ENCODE assay signal across 1 cellular context in the genomic region with DNA sequence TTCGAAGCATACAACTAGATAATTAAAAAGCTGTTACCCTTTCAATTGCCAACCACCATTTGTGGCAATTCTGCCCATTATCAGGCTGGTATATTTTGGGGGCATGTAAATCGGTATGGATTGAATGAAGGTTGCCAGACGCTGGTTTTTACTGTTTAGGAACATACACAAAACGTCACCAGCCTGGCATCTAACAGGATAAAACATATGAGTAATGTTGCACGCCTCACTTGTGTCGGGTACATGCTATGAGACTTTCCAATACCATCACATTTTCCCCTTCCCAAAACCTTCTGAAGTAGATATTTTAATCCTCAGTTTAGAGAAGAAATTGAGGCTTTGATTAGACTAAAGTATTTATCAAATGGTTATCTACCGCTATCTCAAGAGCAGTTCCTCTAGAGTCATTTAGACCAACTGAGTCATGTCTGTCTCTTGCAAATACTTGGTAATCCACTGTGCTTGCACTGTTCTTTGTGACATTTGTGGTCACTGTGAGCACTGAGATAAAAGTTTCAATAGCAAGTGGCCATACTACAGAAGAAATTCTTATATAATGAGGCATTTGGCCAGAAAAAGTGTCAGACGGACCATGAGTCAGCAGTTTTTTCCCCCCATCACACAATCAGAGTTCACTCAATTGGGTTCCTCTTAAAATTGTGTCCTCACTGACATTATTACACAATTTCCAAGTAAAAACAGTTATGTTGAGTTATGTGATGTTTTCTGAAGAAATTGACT.
TF ChIP-seq lines count a peak whose summit lies in the region.

No MANE protein-coding gene starts in this region.

TF ChIP-seq in K562, 482 proteins besides CTCF, POLR2A, EP300 and RAD21 (continued from another document):
- TF ChIP-seq, protein P1, sequence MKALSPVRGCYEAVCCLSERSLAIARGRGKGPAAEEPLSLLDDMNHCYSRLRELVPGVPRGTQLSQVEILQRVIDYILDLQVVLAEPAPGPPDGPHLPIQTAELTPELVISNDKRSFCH (CRISPR knock-in tag; IDR thresholded peaks at IDR 0.05), result no peak
- TF ChIP-seq, protein P1 (tag; IDR thresholded peaks at IDR 0.05), result no peak
